Comparison of ENCODE assay signal across 11 cellular contexts in genomic region chr21:43369124-43369523, GRCh38.
DNase-seq lines count a peak whose midpoint lies in the region; ATAC-seq and TF ChIP-seq lines count a peak whose summit lies in the region.
"Had no signal": no experiment of that assay in that cellular context is flagged by ENCODE, and none has a peak within 500 bp of the region (broad histone marks: within the 10 kb centered on the region; RNA-seq: fewer than 3 reads in every experiment).

No MANE protein-coding gene starts in this region.

- H3K27ac Mint-ChIP-seq in nephron, result peak overlapping the region in 2 of 3 experiments; percentile 73 to 86
- H3K27ac Mint-ChIP-seq: dendritic cell treated with granulocyte-macrophage colony-stimulating factor and Interleukin-4, amounts not matched to agents 40 ng/mL and 50 ng/mL, for 4 days had no signal

- H3K4me1 Mint-ChIP-seq in nephron, result peaks cover 62% of the 10 kb centered on the region

- peaks cover 16% of the 10 kb centered on the region for H3K4me1 ChIP-seq in adipocyte (ENCODE audit: control insufficient read depth, insufficient read depth, low read length)

- no peak for TF ChIP-seq CTCF in nephron (IDR thresholded peaks at IDR 0.05; ENCODE audit: unreplicated experiment in 3 of 3)

- H3K4me3 ChIP-seq in adipocyte (ENCODE audit: low read length), result no peak overlapping the region

- H3K9me3 Mint-ChIP-seq in nephron, result no peaks in the 10 kb centered on the region
- H3K9me3 Mint-ChIP-seq: dendritic cell treated with granulocyte-macrophage colony-stimulating factor and Interleukin-4, amounts not matched to agents 40 ng/mL and 50 ng/mL, for 4 days had no signal

- no peaks in the 10 kb centered on the region for H3K36me3 ChIP-seq in adipocyte (ENCODE audit: control insufficient read depth, insufficient read depth, low read length, severe bottlenecking)

- ATAC-seq in GM21717 (IDR thresholded peaks at IDR 0.05; ENCODE audit: unreplicated experiment), result no peak
- ATAC-seq: left colon had no signal

- no peaks in the 10 kb centered on the region for H3K9me3 ChIP-seq in adipocyte (ENCODE audit: control insufficient read depth, low read length)

- DNase-seq in EH (ENCODE audit: low read depth) (peak; percentile 89), HK-2 (ENCODE audit: unreplicated experiment) (peak; percentile 44), adipocyte (ENCODE audit: low read depth) (peak; percentile 51), SW 1271 (lab: John Stamatoyannopoulos, UW) (no peak), LoVo (ENCODE audit: low spot score) (no peak)
- DNase-seq in activated naive CD4-positive, alpha-beta T cell treated with Interleukin-2 at 50 U/mL for 16 hours, result no peak
- DNase-seq: activated CD4-positive, alpha-beta T cell treated with anti-CD3 and anti-CD28 coated beads, Interleukin-2, amount 50 U/mL, for 4 hours; left colon had no signal

- H3K27me3 ChIP-seq in adipocyte (replicated peaks; ENCODE audit: control insufficient read depth, insufficient read depth, low read length), result peaks cover 4% of the 10 kb centered on the region

- no peaks in the 10 kb centered on the region for H3K36me3 Mint-ChIP-seq in nephron (ENCODE audit: low read depth)

- peaks cover 24% of the 10 kb centered on the region for H3K27me3 Mint-ChIP-seq in nephron (ENCODE audit: low read depth)

- no peak overlapping the region for H3K9ac ChIP-seq in adipocyte (ENCODE audit: low read length)

- peak overlapping the region in 1 of 3 experiments; percentile 57 for H3K4me3 Mint-ChIP-seq in nephron
- H3K4me3 Mint-ChIP-seq: dendritic cell treated with granulocyte-macrophage colony-stimulating factor and Interleukin-4, amounts not matched to agents 40 ng/mL and 50 ng/mL, for 4 days had no signal

Comparison
In these comparisons a context has a peak if more than half of its experiments do, and no peak if none do; other contexts are left out.
1. DNase-seq: peak in EH (single experiment), HK-2 (single experiment) and adipocyte (single experiment); none in SW 1271 (0 of 2), activated naive CD4-positive, alpha-beta T cell treated with Interleukin-2 at 50 U/mL for 16 hours (single experiment) and LoVo (single experiment).